In the genomic region with DNA sequence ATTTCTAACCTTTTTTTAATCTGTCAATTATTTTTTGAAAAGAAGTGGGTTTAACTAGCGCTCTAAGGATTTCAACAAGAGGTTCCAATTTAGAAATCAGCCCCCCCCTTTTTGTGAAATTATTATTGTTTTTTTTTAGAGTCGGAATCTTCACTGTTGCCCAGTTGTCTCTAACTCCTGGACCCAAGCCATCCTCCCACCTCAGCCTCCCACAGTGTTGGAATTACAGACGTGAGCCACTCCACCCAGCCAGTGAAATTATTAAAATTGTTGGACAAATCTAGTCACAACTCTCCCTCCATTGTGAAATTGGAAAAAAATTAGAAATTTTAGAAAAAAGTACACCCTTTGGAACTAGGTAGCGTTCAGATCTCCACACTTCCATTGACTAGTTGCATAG, we compare ENCODE assay signal across 9 cellular contexts. TPM values are rescaled to one million over a fixed set of nuclear protein-coding genes. Genes with fewer than 3 reads are reported as not detected.
DNase-seq lines count a peak whose midpoint lies in the region; ATAC-seq and TF ChIP-seq lines count a peak whose summit lies in the region.
"Had no signal": no experiment of that assay in that cellular context is flagged by ENCODE, and none has a peak within 500 bp of the region (broad histone marks: within the 10 kb centered on the region; RNA-seq: fewer than 3 reads in every experiment).

No MANE protein-coding gene starts in this region.

- H3K9me3 ChIP-seq in SJCRH30 (replicated peaks): peaks cover 3% of the 10 kb centered on the region; the same call in 1 of the 2 replicates

- no peak overlapping the region for H3K27ac ChIP-seq in SJCRH30

- DNase-seq in activated T-cell treated with anti-CD3 and anti-CD28 coated beads, Interleukin-2, amount 50 U/mL, for 72 hours: no peak
- no peak for DNase-seq in activated T-cell treated with anti-CD3 and anti-CD28 coated beads, Interleukin-2, amount 50 U/mL, for 1 hour
- DNase-seq in SJCRH30: no peak
- no peak for DNase-seq in fibroblast of the aortic adventitia (ENCODE audit: low read depth)
- no peak for DNase-seq in stimulated activated effector memory CD8-positive, alpha-beta T cell treated with anti-CD3 and anti-CD28 coated beads, Interleukin-12 subunit alpha, Interleukin-12 subunit beta, amount 100 ng/mL, for 72 hours (ENCODE audit: low spot score in 2 of 2)
- DNase-seq in G401 (ENCODE audit: low spot score): no peak
- DNase-seq in DMS153 (lab: John Stamatoyannopoulos, UW): no peak
- DNase-seq: NCI-H446 treated with DMSO at 0.1 percent for 48 hours had no signal

- H3K4me3 ChIP-seq in SJCRH30 (peak overlapping the region; percentile 100), fibroblast of the aortic adventitia (ENCODE audit: low read depth, low read length) (peak overlapping the region; percentile 74)

- peaks cover 26% of the 10 kb centered on the region for H3K4me1 ChIP-seq in SJCRH30

- H3K36me3 Mint-ChIP-seq in activated T-cell treated with anti-CD3 and anti-CD28 coated beads, Interleukin-2, amount 50 U/mL, for 72 hours (ENCODE audit: insufficient read depth in 2 of 2): peaks cover 0 to 3% of the 10 kb centered on the region in 2 donors
- peaks cover 28% of the 10 kb centered on the region for H3K36me3 Mint-ChIP-seq in stimulated activated effector memory CD8-positive, alpha-beta T cell treated with anti-CD3 and anti-CD28 coated beads, Interleukin-12 subunit alpha, Interleukin-12 subunit beta, amount 100 ng/mL, for 72 hours

- H3K36me3 ChIP-seq in SJCRH30: peaks cover 2% of the 10 kb centered on the region; the same call in 1 of the 2 replicates

- H3K27me3 Mint-ChIP-seq in activated T-cell treated with anti-CD3 and anti-CD28 coated beads, Interleukin-2, amount 50 U/mL, for 72 hours (ENCODE audit: low read depth): no peaks in the 10 kb centered on the region

- peak overlapping the region; percentile 55 for H3K27ac Mint-ChIP-seq in activated T-cell treated with anti-CD3 and anti-CD28 coated beads, Interleukin-2, amount 50 U/mL, for 72 hours
- H3K27ac Mint-ChIP-seq in stimulated activated effector memory CD8-positive, alpha-beta T cell treated with anti-CD3 and anti-CD28 coated beads, Interleukin-12 subunit alpha, Interleukin-12 subunit beta, amount 100 ng/mL, for 72 hours: no peak overlapping the region

- no peaks in the 10 kb centered on the region for H3K9me3 Mint-ChIP-seq in activated T-cell treated with anti-CD3 and anti-CD28 coated beads, Interleukin-2, amount 50 U/mL, for 72 hours
- no peaks in the 10 kb centered on the region for H3K9me3 Mint-ChIP-seq in stimulated activated effector memory CD8-positive, alpha-beta T cell treated with anti-CD3 and anti-CD28 coated beads, Interleukin-12 subunit alpha, Interleukin-12 subunit beta, amount 100 ng/mL, for 72 hours

- no peaks in the 10 kb centered on the region for H3K27me3 ChIP-seq in SJCRH30

- in situ Hi-C loops in G401 (cut with HindIII; ENCODE audit: low sequenced_read_pairs): no loop called here

- ATAC-seq in activated T-cell treated with anti-CD3 and anti-CD28 coated beads, Interleukin-2, amount 50 U/mL, for 72 hours (replicated peaks in 1 of 2): no peak
- no peak for ATAC-seq in stimulated activated effector memory CD8-positive, alpha-beta T cell treated with anti-CD3 and anti-CD28 coated beads, Interleukin-12 subunit alpha, Interleukin-12 subunit beta, amount 100 ng/mL, for 72 hours
- no peak for ATAC-seq in HG02678 (IDR thresholded peaks at IDR 0.05; ENCODE audit: unreplicated experiment)

- no peak for TF ChIP-seq CTCF in fibroblast of the aortic adventitia (IDR thresholded peaks at IDR 0.05; ENCODE audit: insufficient read depth, low read length)

- peak overlapping the region; percentile 83 to 96 for H3K4me3 Mint-ChIP-seq in activated T-cell treated with anti-CD3 and anti-CD28 coated beads, Interleukin-2, amount 50 U/mL, for 72 hours
- peak overlapping the region; percentile 80 for H3K4me3 Mint-ChIP-seq in stimulated activated effector memory CD8-positive, alpha-beta T cell treated with anti-CD3 and anti-CD28 coated beads, Interleukin-12 subunit alpha, Interleukin-12 subunit beta, amount 100 ng/mL, for 72 hours

- H3K4me1 Mint-ChIP-seq in activated T-cell treated with anti-CD3 and anti-CD28 coated beads, Interleukin-2, amount 50 U/mL, for 72 hours (ENCODE audit: low read depth): peaks cover 52% of the 10 kb centered on the region
- H3K4me1 Mint-ChIP-seq in stimulated activated effector memory CD8-positive, alpha-beta T cell treated with anti-CD3 and anti-CD28 coated beads, Interleukin-12 subunit alpha, Interleukin-12 subunit beta, amount 100 ng/mL, for 72 hours: peaks cover 49% of the 10 kb centered on the region

RNA-seq across cellular contexts. Expression of gene AKAP13, which starts 2.5 kb away (rescaled TPM):
- 100 to 1,000 TPM; 134 to 185 TPM for total RNA-seq in activated T-cell treated with anti-CD3 and anti-CD28 coated beads, Interleukin-2, amount 50 U/mL, for 72 hours
- total RNA-seq in SJCRH30 (2014; rRNA removed; shearing (Covaris generic)): 67.3 and 75.3 TPM in 2 replicates
- total RNA-seq in fibroblast of the aortic adventitia (ENCODE audit: low replicate concordance): 87.7 and 89.9 TPM in 2 replicates
- total RNA-seq in G401 (2014; rRNA removed; shearing (Covaris generic)): 28.9 and 39.2 TPM in 2 replicates
